In genomic region chr12:38392584-38393144, GRCh38 we compare ENCODE assay signal across 17 cellular contexts.
DNase-seq lines count a peak whose midpoint lies in the region; ATAC-seq and TF ChIP-seq lines count a peak whose summit lies in the region.
"Had no signal": no experiment of that assay in that cellular context is flagged by ENCODE, and none has a peak within 500 bp of the region (broad histone marks: within the 10 kb centered on the region; RNA-seq: fewer than 3 reads in every experiment).

No MANE protein-coding gene starts in this region.

- peak; percentile 1 for DNase-seq in GM04503 (ENCODE audit: low read depth)
- DNase-seq in RWPE2 (ENCODE audit: low spot score), result peak; percentile 91
- DNase-seq in hepatocyte (ENCODE audit: low spot score), result peak; percentile 16
- DNase-seq in kidney glomerular epithelial cell (lab: John Stamatoyannopoulos, UW), result no peak
- DNase-seq in NCI-H69 (lab: John Stamatoyannopoulos, UW), result no peak
- DNase-seq in activated effector memory CD4-positive, alpha-beta T cell treated with Interleukin-2 at 50 U/mL for 16 hours, result no peak
- DNase-seq: aorta, BE2C, KBM-7, lower lobe of right lung, NCI-H2171 treated with DMSO at 0.1 percent for 48 hours, occipital lobe, Right ventricle myocardium superior, WERI-Rb-1 had no signal

- no peak overlapping the region for H3K4me2 ChIP-seq in hepatocyte
- H3K4me2 ChIP-seq: GM23338 had no signal

- H3K36me3 ChIP-seq in RWPE2 (ENCODE audit: low read depth) (no peaks in the 10 kb centered on the region), hepatocyte (replicated peaks; ENCODE audit: insufficient read depth, low read depth) (no peaks in the 10 kb centered on the region)
- H3K36me3 ChIP-seq: BE2C, lower lobe of right lung, WERI-Rb-1 had no signal

- H3K79me2 ChIP-seq in hepatocyte, result no peaks in the 10 kb centered on the region

- ATAC-seq in HG03469 (IDR thresholded peaks at IDR 0.05; ENCODE audit: unreplicated experiment) (peak; percentile 50), RWPE2 (ENCODE audit: low read depth) (peak; percentile 99), GM21717 (IDR thresholded peaks at IDR 0.05; ENCODE audit: unreplicated experiment) (no peak)
- ATAC-seq: GM23338 had no signal

- no peaks in the 10 kb centered on the region for H3K27me3 ChIP-seq in RWPE2 (ENCODE audit: insufficient read depth, poor library complexity, severe bottlenecking)
- H3K27me3 ChIP-seq in hepatocyte, result no peaks in the 10 kb centered on the region
- H3K27me3 ChIP-seq: BE2C had no signal

- TF ChIP-seq CTCF in RWPE2 (IDR thresholded peaks at IDR 0.05; ENCODE audit: poor library complexity, severe bottlenecking), result no peak
- no peak for TF ChIP-seq CTCF in hepatocyte (IDR thresholded peaks at IDR 0.05; ENCODE audit: poor library complexity)

- H4K20me1 ChIP-seq in hepatocyte (ENCODE audit: insufficient read depth, poor library complexity, severe bottlenecking), result no peaks in the 10 kb centered on the region

- no peaks in the 10 kb centered on the region for H3K9me3 ChIP-seq in RWPE2 (ENCODE audit: severe bottlenecking)
- H3K9me3 ChIP-seq in hepatocyte (ENCODE audit: low read depth), result no peaks in the 10 kb centered on the region
- H3K9me3 ChIP-seq: BE2C had no signal

- H3K27ac ChIP-seq in RWPE2 (ENCODE audit: poor library complexity, severe bottlenecking) (peak overlapping the region; percentile 38), hepatocyte (no peak overlapping the region)
- H3K27ac ChIP-seq: lower lobe of right lung, WERI-Rb-1 had no signal

- no peaks in the 10 kb centered on the region for H3K9me2 ChIP-seq in hepatocyte (replicated peaks; ENCODE audit: insufficient read depth)

- H3K4me3 ChIP-seq in RWPE2 (ENCODE audit: severe bottlenecking), result no peak overlapping the region
- H3K4me3 ChIP-seq in hepatocyte, result no peak overlapping the region
- H3K4me3 ChIP-seq: GM23338, lower lobe of right lung had no signal

- H3K4me1 ChIP-seq in RWPE2 (ENCODE audit: insufficient read depth, poor library complexity, severe bottlenecking), result peaks cover 37% of the 10 kb centered on the region
- H3K4me1 ChIP-seq in hepatocyte (ENCODE audit: insufficient read depth), result no peaks in the 10 kb centered on the region
- H3K4me1 ChIP-seq: BE2C, lower lobe of right lung had no signal

- WGBS in hepatocyte (ENCODE audit: low lambda C conversion rate, missing lambda C conversion rate), result 83% methylated on average over 5 of the region's 5 CpGs

- no peak overlapping the region for H2AFZ ChIP-seq in hepatocyte
- H2AFZ ChIP-seq: GM23338 had no signal

Comparison
In these comparisons a context has a peak if more than half of its experiments do, and no peak if none do; other contexts are left out.
1. DNase-seq: peak in GM04503 (single experiment), RWPE2 (single experiment) and hepatocyte (single experiment); none in kidney glomerular epithelial cell (single experiment), NCI-H69 (single experiment) and activated effector memory CD4-positive, alpha-beta T cell treated with Interleukin-2 at 50 U/mL for 16 hours (single experiment).